1 cellular context compared by ENCODE assay signal in the genomic region with DNA sequence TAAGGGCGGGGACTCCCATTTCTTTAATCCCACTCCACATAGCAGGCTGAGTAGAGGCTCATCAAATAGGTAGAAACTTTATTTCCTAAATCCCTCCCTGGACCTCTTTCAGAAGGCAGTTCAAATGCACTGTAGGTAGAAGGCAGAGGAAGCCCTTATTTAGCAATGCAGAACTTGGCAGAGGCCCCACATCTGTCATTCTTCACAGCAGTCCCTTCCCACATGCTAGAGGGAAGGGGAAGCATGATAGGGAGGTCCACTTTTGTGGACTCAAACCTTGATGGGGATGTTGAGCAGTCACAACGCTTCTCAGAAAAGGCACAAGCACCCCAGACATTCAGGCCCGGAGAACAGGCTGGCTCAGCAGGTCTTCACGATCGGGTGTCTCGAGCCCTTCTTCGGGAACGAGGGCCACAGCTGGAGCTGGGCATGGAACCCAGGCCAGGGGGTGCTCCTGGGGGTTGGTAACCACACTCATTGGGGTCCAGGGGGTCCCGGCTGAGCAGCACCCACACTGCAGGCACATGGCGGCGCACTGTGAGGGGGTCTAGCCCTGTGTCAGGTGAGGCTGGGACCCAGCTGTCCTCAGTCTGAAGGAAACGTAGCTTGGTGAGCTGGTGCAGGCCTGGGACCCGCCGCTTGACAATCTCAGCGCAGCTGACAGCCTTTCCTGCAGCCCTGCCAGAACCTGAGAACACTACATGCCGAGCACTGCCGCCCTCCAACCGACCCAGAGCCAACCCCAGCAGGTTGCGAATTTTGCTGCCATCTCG.
TF ChIP-seq lines count a peak whose summit lies in the region.

No MANE protein-coding gene starts in this region.

TF ChIP-seq in liver, 16 proteins besides CTCF, POLR2A, EP300 and RAD21 (continued from another document):
- TF ChIP-seq, protein P1, sequence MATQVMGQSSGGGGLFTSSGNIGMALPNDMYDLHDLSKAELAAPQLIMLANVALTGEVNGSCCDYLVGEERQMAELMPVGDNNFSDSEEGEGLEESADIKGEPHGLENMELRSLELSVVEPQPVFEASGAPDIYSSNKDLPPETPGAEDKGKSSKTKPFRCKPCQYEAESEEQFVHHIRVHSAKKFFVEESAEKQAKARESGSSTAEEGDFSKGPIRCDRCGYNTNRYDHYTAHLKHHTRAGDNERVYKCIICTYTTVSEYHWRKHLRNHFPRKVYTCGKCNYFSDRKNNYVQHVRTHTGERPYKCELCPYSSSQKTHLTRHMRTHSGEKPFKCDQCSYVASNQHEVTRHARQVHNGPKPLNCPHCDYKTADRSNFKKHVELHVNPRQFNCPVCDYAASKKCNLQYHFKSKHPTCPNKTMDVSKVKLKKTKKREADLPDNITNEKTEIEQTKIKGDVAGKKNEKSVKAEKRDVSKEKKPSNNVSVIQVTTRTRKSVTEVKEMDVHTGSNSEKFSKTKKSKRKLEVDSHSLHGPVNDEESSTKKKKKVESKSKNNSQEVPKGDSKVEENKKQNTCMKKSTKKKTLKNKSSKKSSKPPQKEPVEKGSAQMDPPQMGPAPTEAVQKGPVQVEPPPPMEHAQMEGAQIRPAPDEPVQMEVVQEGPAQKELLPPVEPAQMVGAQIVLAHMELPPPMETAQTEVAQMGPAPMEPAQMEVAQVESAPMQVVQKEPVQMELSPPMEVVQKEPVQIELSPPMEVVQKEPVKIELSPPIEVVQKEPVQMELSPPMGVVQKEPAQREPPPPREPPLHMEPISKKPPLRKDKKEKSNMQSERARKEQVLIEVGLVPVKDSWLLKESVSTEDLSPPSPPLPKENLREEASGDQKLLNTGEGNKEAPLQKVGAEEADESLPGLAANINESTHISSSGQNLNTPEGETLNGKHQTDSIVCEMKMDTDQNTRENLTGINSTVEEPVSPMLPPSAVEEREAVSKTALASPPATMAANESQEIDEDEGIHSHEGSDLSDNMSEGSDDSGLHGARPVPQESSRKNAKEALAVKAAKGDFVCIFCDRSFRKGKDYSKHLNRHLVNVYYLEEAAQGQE (IDR thresholded peaks at IDR 0.05), result no peak
- TF ChIP-seq, protein P2, sequence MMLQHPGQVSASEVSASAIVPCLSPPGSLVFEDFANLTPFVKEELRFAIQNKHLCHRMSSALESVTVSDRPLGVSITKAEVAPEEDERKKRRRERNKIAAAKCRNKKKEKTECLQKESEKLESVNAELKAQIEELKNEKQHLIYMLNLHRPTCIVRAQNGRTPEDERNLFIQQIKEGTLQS (IDR thresholded peaks at IDR 0.05), result no peak
